18 cellular contexts compared by ENCODE assay signal in the genomic region with DNA sequence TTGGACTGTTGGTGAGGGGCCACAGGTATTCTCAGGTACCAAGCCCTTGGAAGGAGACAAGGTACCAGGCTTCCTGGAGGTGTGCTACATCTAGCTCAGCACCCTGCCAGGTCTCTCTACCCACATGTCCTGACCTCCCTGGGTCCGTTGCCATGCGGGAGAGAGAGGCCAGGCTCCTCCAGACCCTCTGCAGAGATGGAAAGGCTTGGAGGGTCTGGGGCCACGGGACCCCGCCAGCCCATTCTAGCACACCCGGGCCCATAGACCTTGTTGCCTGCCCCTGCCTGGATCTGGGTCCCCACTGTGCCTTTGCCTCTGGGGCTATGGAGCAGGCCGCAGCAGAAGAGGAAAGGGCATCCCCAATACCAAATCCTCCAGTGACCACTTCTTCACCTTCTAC. TPM values are rescaled to one million over a fixed set of nuclear protein-coding genes. Genes with fewer than 3 reads are reported as not detected.
DNase-seq lines count a peak whose midpoint lies in the region; ATAC-seq, FAIRE-seq and TF ChIP-seq lines count a peak whose summit lies in the region.
"Had no signal": no experiment of that assay in that cellular context is flagged by ENCODE, and none has a peak within 500 bp of the region (broad histone marks: within the 10 kb centered on the region; RNA-seq: fewer than 3 reads in every experiment).

No MANE protein-coding gene starts in this region.

- H3K27ac ChIP-seq in hepatocyte: peak overlapping the region; percentile 95
- peak overlapping the region; percentile 28 to 88 (median 70) for H3K27ac ChIP-seq in right lobe of liver
- peak overlapping the region; percentile 14 to 99 for H3K27ac ChIP-seq in small intestine (ENCODE audit: low read depth in 1 of 2, low read length in 1 of 2)
- H3K27ac ChIP-seq: C4-2B, GM23248 had no signal

- H3K4me1 ChIP-seq in hepatocyte (ENCODE audit: insufficient read depth): peaks cover 50% of the 10 kb centered on the region
- peaks cover 0 to 39% (median 17%) of the 10 kb centered on the region in 4 donors for H3K4me1 ChIP-seq in right lobe of liver
- peaks cover 5 to 11% of the 10 kb centered on the region in 2 donors for H3K4me1 ChIP-seq in small intestine (ENCODE audit: control insufficient read depth in 2 of 2, insufficient read depth in 1 of 2, low read depth in 1 of 2, low read length in 1 of 2)

- H3K36me3 ChIP-seq in hepatocyte (replicated peaks; ENCODE audit: insufficient read depth, low read depth): no peaks in the 10 kb centered on the region
- H3K36me3 ChIP-seq in right lobe of liver: no peaks in the 10 kb centered on the region
- no peaks in the 10 kb centered on the region for H3K36me3 ChIP-seq in small intestine (ENCODE audit: control insufficient read depth in 2 of 2, insufficient read depth in 2 of 2, low read length in 2 of 2)

- no peak for DNase-seq in hepatocyte (ENCODE audit: low spot score)
- DNase-seq in right lobe of liver: no peak
- DNase-seq in small intestine: no peak
- no peak for DNase-seq in NOMO-1 (lab: John Stamatoyannopoulos, UW; ENCODE audit: unreplicated experiment in 2 of 2)
- no peak for DNase-seq in stimulated activated CD4-positive, alpha-beta T cell treated with anti-CD3 and anti-CD28 coated beads, Interleukin-12 subunit alpha, Interleukin-12 subunit beta, amount 100 ng/mL, for 4 hours
- DNase-seq: AML-193; Calu3; CD4-positive, alpha-beta T cell; DMS79 treated with DMSO at 0.1 percent for 48 hours; GF-D8; GM23248; HCEC 1CT had no signal

- H3K9me3 ChIP-seq in hepatocyte (ENCODE audit: low read depth) (no peaks in the 10 kb centered on the region), right lobe of liver (no peaks in the 10 kb centered on the region), small intestine (ENCODE audit: control insufficient read depth, low read depth) (no peaks in the 10 kb centered on the region)

- no peak for ATAC-seq in right lobe of liver
- no peak for ATAC-seq in GM21423 (IDR thresholded peaks at IDR 0.05; ENCODE audit: unreplicated experiment)

- H3K4me2 ChIP-seq in hepatocyte: no peak overlapping the region

- no peaks in the 10 kb centered on the region for H3K79me2 ChIP-seq in hepatocyte

- intact Hi-C loops in right lobe of liver (cut with DNase I): no loop called here

- no peak overlapping the region for H3K4me3 ChIP-seq in hepatocyte
- H3K4me3 ChIP-seq in right lobe of liver: peak overlapping the region in 1 of 3 donors; percentile 3
- H3K4me3 ChIP-seq in small intestine (ENCODE audit: low read depth in 1 of 2, low read length in 2 of 2): no peak overlapping the region
- H3K4me3 ChIP-seq: GM23248 had no signal

- no peak overlapping the region for H2AFZ ChIP-seq in hepatocyte
- H2AFZ ChIP-seq: GM23248 had no signal

- no peaks in the 10 kb centered on the region for H3K9me2 ChIP-seq in hepatocyte (replicated peaks; ENCODE audit: insufficient read depth)

- no peak for TF ChIP-seq POLR2A in right lobe of liver (IDR thresholded peaks at IDR 0.05)

- 86% methylated on average over 6 of the region's 6 CpGs for WGBS in hepatocyte (ENCODE audit: low lambda C conversion rate, missing lambda C conversion rate)
- WGBS in right lobe of liver (ENCODE audit: insufficient coverage, low coverage, low lambda C conversion rate, missing lambda C conversion rate): no CpG with 5 or more reads among the region's 6 CpGs
- 84 to 93% (median 92%) methylated on average over 6 of the region's 6 CpGs for WGBS in small intestine, 3 donors

- TF ChIP-seq CTCF in hepatocyte (IDR thresholded peaks at IDR 0.05; ENCODE audit: poor library complexity) (no peak), right lobe of liver (IDR thresholded peaks at IDR 0.05) (no peak)

- FAIRE-seq in small intestine (lab: Jason Lieb, UNC): no peak
- FAIRE-seq: A204.1 had no signal

- no peaks in the 10 kb centered on the region for H4K20me1 ChIP-seq in hepatocyte (ENCODE audit: insufficient read depth, poor library complexity, severe bottlenecking)

- H3K27me3 ChIP-seq in hepatocyte (no peaks in the 10 kb centered on the region), right lobe of liver (no peaks in the 10 kb centered on the region), small intestine (ENCODE audit: control insufficient read depth in 2 of 2, insufficient read depth in 2 of 2, low read length in 2 of 2) (no peaks in the 10 kb centered on the region)

RNA-seq across cellular contexts. Expression of a gene that starts 2.2 kb away (rescaled TPM):
- total RNA-seq in hepatocyte: 2,309 and 2,825 TPM in 2 replicates
- 1,438 and 2,125 TPM in 2 replicates for polyA plus RNA-seq in hepatocyte
- total RNA-seq in right lobe of liver: over 10,000 TPM in 3 of 6 experiments, 1,000 to 10,000 TPM in 3; 4,225 to 15,106 (median 9,815) TPM
- over 10,000 TPM in 1 of 3 donors, 1,000 to 10,000 TPM in 1, 100 to 1,000 TPM in 1; 273 to 10,182 (median 4,196) TPM for polyA plus RNA-seq in small intestine
- total RNA-seq: Calu3; CD4-positive, alpha-beta T cell; GM23248; H4; HT-29 had no signal
- polyA plus RNA-seq: BJ, GM23248 had no signal

RNA-seq across cellular contexts. Expression of a gene that starts 4.4 kb away (rescaled TPM):
- total RNA-seq in hepatocyte (1,055 and 1,133 TPM in 2 replicates), right lobe of liver (1,000 to 10,000 TPM in 2 of 6 experiments, 100 to 1,000 TPM in 2, 10 to 100 TPM in 2; 21.9 to 1,288 (median 117) TPM)
- polyA plus RNA-seq in hepatocyte (548 and 810 TPM in 2 replicates), small intestine (1,000 to 10,000 TPM in 2 of 3 donors, 100 to 1,000 TPM in 1; 338 to 9,049 (median 8,594) TPM)
- total RNA-seq: Calu3; CD4-positive, alpha-beta T cell; GM23248; H4; HT-29 had no signal
- polyA plus RNA-seq: BJ, GM23248 had no signal

RNA-seq across cellular contexts. Expression of a gene that starts 10.0 kb away (rescaled TPM):
- 4,253 and 4,361 TPM in 2 replicates for total RNA-seq in hepatocyte
- polyA plus RNA-seq in hepatocyte: 5,326 and 7,624 TPM in 2 replicates
- over 10,000 TPM in 2 of 6 experiments, 1,000 to 10,000 TPM in 4; 5,429 to 12,494 (median 8,679) TPM for total RNA-seq in right lobe of liver
- polyA plus RNA-seq in small intestine: over 10,000 TPM in 2 of 3 donors, 10 to 100 TPM in 1; 62.3 to 22,236 (median 10,383) TPM
- total RNA-seq: Calu3, GM23248, HT-29 had no signal
- polyA plus RNA-seq: BJ had no signal

RNA-seq across cellular contexts. Expression of a gene that starts 35.8 kb away (rescaled TPM):
- total RNA-seq in hepatocyte (16.3 and 20.3 TPM in 2 replicates), right lobe of liver (1,000 to 10,000 TPM in 1 of 6 experiments, 100 to 1,000 TPM in 4, 10 to 100 TPM in 1; 57.8 to 1,064 (median 724) TPM)
- polyA plus RNA-seq in hepatocyte (13.4 and 14.6 TPM in 2 replicates), small intestine (under 1 TPM in 1 of 3 donors, not detected in 2; 0.22 TPM)
- total RNA-seq: Calu3; CD4-positive, alpha-beta T cell; GM23248; H4; HT-29 had no signal
- polyA plus RNA-seq: BJ, GM23248 had no signal

RNA-seq across cellular contexts. Expression of a gene that starts 39.6 kb away (rescaled TPM):
- total RNA-seq in hepatocyte: 38.3 and 38.6 TPM in 2 replicates
- polyA plus RNA-seq in hepatocyte: 50.1 and 53.3 TPM in 2 replicates
- total RNA-seq in right lobe of liver: 10 to 100 TPM; 17.9 to 86.6 (median 30.2) TPM
- 10 to 100 TPM; 24.5 to 29.1 (median 27.3) TPM for polyA plus RNA-seq in small intestine
